In the genomic region with DNA sequence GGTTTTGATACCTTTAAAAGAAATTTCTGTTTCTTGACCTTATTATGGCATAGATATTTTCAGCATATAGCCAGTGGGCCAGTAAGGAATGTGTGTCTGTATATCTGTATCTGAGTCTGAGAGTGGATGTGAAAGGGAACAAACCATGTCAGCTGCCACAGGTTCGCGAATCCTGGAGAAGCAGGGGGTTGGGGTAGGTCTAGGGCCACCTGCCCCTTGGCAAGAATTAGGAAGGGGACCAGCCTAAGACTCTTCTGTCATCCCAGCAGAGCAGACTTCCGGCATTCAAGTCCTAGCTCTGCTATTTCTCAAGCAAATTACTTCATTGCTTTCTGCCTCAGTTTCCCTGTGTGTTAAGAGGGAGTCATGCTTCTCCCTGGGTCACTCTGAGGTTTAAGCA, we compare ENCODE assay signal across 26 cellular contexts.
"Had no signal": no experiment of that assay in that cellular context is flagged by ENCODE, and none has a peak within 500 bp of the region (broad histone marks: within the 10 kb centered on the region; RNA-seq: fewer than 3 reads in every experiment).

No MANE protein-coding gene starts in this region.

- H3K27me3 ChIP-seq: colonic mucosa, dorsolateral prefrontal cortex, esophagus muscularis mucosa, esophagus squamous epithelium, foreskin keratinocyte, gastrocnemius medialis, gastroesophageal sphincter, heart left ventricle, heart right ventricle had no signal

- H3K4me3 ChIP-seq: colonic mucosa, dorsolateral prefrontal cortex, esophagus muscularis mucosa, esophagus squamous epithelium, gastrocnemius medialis, gastroesophageal sphincter, heart left ventricle, heart right ventricle had no signal

- H3K4me1 ChIP-seq: colonic mucosa, esophagus muscularis mucosa, esophagus squamous epithelium, gastrocnemius medialis, gastroesophageal sphincter had no signal

- H3K9me3 ChIP-seq: colonic mucosa, esophagus muscularis mucosa, esophagus squamous epithelium, gastrocnemius medialis, gastroesophageal sphincter, heart left ventricle, heart right ventricle had no signal

- FAIRE-seq: colon, endometrium, endothelial cell of umbilical vein, frontal cortex had no signal

- H3K36me3 ChIP-seq: colonic mucosa, esophagus muscularis mucosa, esophagus squamous epithelium, gastrocnemius medialis had no signal

- H3K27ac ChIP-seq: colonic mucosa, dorsolateral prefrontal cortex, epithelial cell of prostate, esophagus muscularis mucosa, esophagus squamous epithelium, foreskin keratinocyte, gastrocnemius medialis, gastroesophageal sphincter, heart left ventricle, heart right ventricle had no signal

- DNase-seq: colonic mucosa; cortex of kidney; dermis blood vessel endothelial cell; effector CD4-positive, alpha-beta T cell; effector CD8-positive, alpha-beta T cell; effector memory CD4-positive, alpha-beta T cell; effector memory CD8-positive, alpha-beta T cell; endodermal cell; erythroblast; esophagus squamous epithelium; foreskin fibroblast; foreskin keratinocyte; foreskin melanocyte; gastrocnemius medialis; glutamatergic neuron; head of caudate nucleus; heart left ventricle; heart right ventricle had no signal
